Comparison of ENCODE assay signal across 21 cellular contexts in the genomic region with DNA sequence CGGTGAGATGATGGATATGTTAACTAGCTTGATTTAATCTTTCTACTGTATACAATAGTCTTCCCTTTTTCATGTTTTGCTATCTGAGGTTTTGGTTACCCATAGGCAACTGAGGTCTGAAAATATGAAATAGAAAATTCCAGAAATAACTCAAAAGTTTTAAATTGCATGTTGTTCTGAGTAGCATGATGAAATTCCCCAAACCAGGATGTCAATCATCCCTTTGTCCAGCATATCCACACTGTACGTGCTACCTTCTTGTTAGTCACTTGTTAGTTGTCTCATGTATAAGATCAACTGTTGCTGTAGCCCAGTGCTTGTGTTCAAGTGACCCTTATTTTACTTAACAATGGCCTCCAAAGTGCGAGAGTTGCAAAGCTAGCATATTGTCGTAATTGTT. TPM values are rescaled to one million over a fixed set of nuclear protein-coding genes. Genes with fewer than 3 reads are reported as not detected.
DNase-seq lines count a peak whose midpoint lies in the region; ATAC-seq and TF ChIP-seq lines count a peak whose summit lies in the region.
"Had no signal": no experiment of that assay in that cellular context is flagged by ENCODE, and none has a peak within 500 bp of the region (broad histone marks: within the 10 kb centered on the region; RNA-seq: fewer than 3 reads in every experiment).

No MANE protein-coding gene starts in this region.

- 0 out of 2 replicates have a peak overlapping the region, but pooled peaks have one; percentile 1 for H2BK20ac ChIP-seq in IMR-90 (ENCODE audit: low read depth, low read length)

- H3K27me3 ChIP-seq in IMR-90 (ENCODE audit: control insufficient read depth, insufficient read depth, low read length) = no peaks in the 10 kb centered on the region
- H3K27me3 ChIP-seq: BE2C; BLaER1 treated with 17β-estradiol and CSF1 and Interleukin-3, amounts not matched to agents 10 nM and 100 nM had no signal

- 0 out of 2 replicates have a peak overlapping the region, but pooled peaks have one; percentile 5 for H3K14ac ChIP-seq in IMR-90 (replicated peaks; ENCODE audit: low read depth, low read length)

- no peak overlapping the region for H3K4ac ChIP-seq in IMR-90 (ENCODE audit: low read depth, low read length)

- no peak overlapping the region for H3K4me2 ChIP-seq in IMR-90 (ENCODE audit: low read depth, low read length)
- H3K4me2 ChIP-seq: BLaER1 treated with 17β-estradiol and CSF1 and Interleukin-3, amounts not matched to agents 10 nM and 100 nM had no signal

- no peak overlapping the region for H2AK9ac ChIP-seq in IMR-90 (replicated peaks; ENCODE audit: low read depth, low read length, poor library complexity)

- ATAC-seq in IMR-90 (ENCODE audit: low read depth) (no peak), HG02623 (IDR thresholded peaks at IDR 0.05; ENCODE audit: unreplicated experiment) (no peak)

- no peak overlapping the region for H2BK5ac ChIP-seq in IMR-90 (ENCODE audit: low read depth, low read length, poor library complexity, severe bottlenecking)

- H3K56ac ChIP-seq in IMR-90 (ENCODE audit: extremely low read depth, insufficient read depth, low read length) = no peak overlapping the region

- no peaks in the 10 kb centered on the region for H3K79me1 ChIP-seq in IMR-90 (ENCODE audit: low read depth in 1 of 2, low read length in 2 of 2)

- no peaks in the 10 kb centered on the region for H4K20me1 ChIP-seq in IMR-90 (ENCODE audit: insufficient read depth, low read length)
- H4K20me1 ChIP-seq: BLaER1 treated with 17β-estradiol and CSF1 and Interleukin-3, amounts not matched to agents 10 nM and 100 nM had no signal

- no peak for TF ChIP-seq RAD21 in IMR-90 (IDR thresholded peaks at IDR 0.05; ENCODE audit: low read length)

- dilution Hi-C loops in IMR-90 (cut with HindIII; ENCODE audit: low sequenced_read_pairs, unreplicated experiment) = no loop called here

- DNase-seq in EH (ENCODE audit: low read depth) = peak; percentile 15
- DNase-seq in IMR-90 = no peak
- DNase-seq in iris pigment epithelial cell (ENCODE audit: low read depth) = peak; percentile 18
- DNase-seq in mucosa of gallbladder (ENCODE audit: low spot score) = no peak
- DNase-seq in 8988T = no peak
- no peak for DNase-seq in mesenteric fat pad (ENCODE audit: low spot score)
- DNase-seq: AML-193; BE2C; CD4-positive, alpha-beta T cell; CD8-positive, alpha-beta memory T cell; DMS 273 treated with DMSO at 0.1 percent for 48 hours; DMS79; GOT3; HFFc6 had no signal

- H3K4me3 ChIP-seq in IMR-90 (ENCODE audit: insufficient read depth, low read depth, low read length) = no peak overlapping the region
- H3K4me3 ChIP-seq: BLaER1 treated with 17β-estradiol and CSF1 and Interleukin-3, amounts not matched to agents 10 nM and 100 nM; HAP-1 had no signal

- H3K9ac ChIP-seq in IMR-90 (ENCODE audit: low read depth, low read length) = no peak overlapping the region
- H3K9ac ChIP-seq: BLaER1 treated with 17β-estradiol and CSF1 and Interleukin-3, amounts not matched to agents 10 nM and 100 nM had no signal

- peaks cover 2% of the 10 kb centered on the region for H3K9me3 ChIP-seq in IMR-90 (ENCODE audit: control insufficient read depth, insufficient read depth, low read length)
- H3K9me3 ChIP-seq: BE2C, HAP-1 had no signal

- H4K91ac ChIP-seq in IMR-90 (ENCODE audit: insufficient read depth, low read depth, low read length) = peak overlapping the region; percentile 4; the same call in 1 of the 2 replicates

- intact Hi-C loops in IMR-90 (cut with micrococcal nuclease) = loop anchor here (5.0 to 10.0 kb wide), 4 partner anchors 232 to 544 kb away; a partner anchor contains a TSS

- H4K5ac ChIP-seq in IMR-90 (ENCODE audit: low read depth, low read length) = peak overlapping the region; percentile 57; the same call in 1 of the 2 replicates

- H2AK5ac ChIP-seq in IMR-90 (ENCODE audit: low read depth, low read length) = no peak overlapping the region

- no peaks in the 10 kb centered on the region for H3K36me3 ChIP-seq in IMR-90 (ENCODE audit: control insufficient read depth, insufficient read depth, low read length)
- H3K36me3 ChIP-seq: BE2C; BLaER1 treated with 17β-estradiol and CSF1 and Interleukin-3, amounts not matched to agents 10 nM and 100 nM; HAP-1 had no signal

- H4K8ac ChIP-seq in IMR-90 (ENCODE audit: low read depth in 2 of 2, low read length in 2 of 2) = peak overlapping the region in 1 of 2 experiments; percentile 7; a peak in 1 of 4 replicates

- H3K23ac ChIP-seq in IMR-90 (ENCODE audit: low read depth, low read length) = no peak overlapping the region

- H3K18ac ChIP-seq in IMR-90 (ENCODE audit: low read depth, low read length) = peak overlapping the region; percentile 91; the same call in 1 of the 2 replicates

- no CpG with 5 or more reads among the region's 4 CpGs for WGBS in IMR-90 (ENCODE audit: extremely low coverage in 2 of 2, insufficient read length in 1 of 2), 2 experiments

- BruUV-seq in IMR-90 (replicated peaks; lab: Mats Ljungman, UMichigan) = no TSS peak

- H3K27ac ChIP-seq in IMR-90 (ENCODE audit: insufficient read depth, low read length) = no peak overlapping the region
- H3K27ac ChIP-seq: BLaER1 treated with 17β-estradiol and CSF1 and Interleukin-3, amounts not matched to agents 10 nM and 100 nM had no signal

- no peak for TF ChIP-seq CTCF in IMR-90 (conservative IDR thresholded peaks at IDR 0.05; ENCODE audit: low read depth, low read length)

- no peak overlapping the region for H2AFZ ChIP-seq in IMR-90 (replicated peaks; ENCODE audit: low read length, poor library complexity)

- CTCF ChIA-PET in IMR-90 (lab: Yijun Ruan, JAX) = no interaction called here

- H2BK15ac ChIP-seq in IMR-90 (ENCODE audit: low read depth, low read length) = peak overlapping the region; percentile 31; the same call in 2 of the 3 replicates

- POLR2A ChIA-PET in IMR-90 (lab: Charles Lee; ENCODE audit: unreplicated experiment) = no interaction called here

- peaks cover 10% of the 10 kb centered on the region; the same call in 1 of the 2 replicates for H3K4me1 ChIP-seq in IMR-90 (ENCODE audit: control insufficient read depth, insufficient read depth, low read length)
- H3K4me1 ChIP-seq: BE2C; BLaER1 treated with 17β-estradiol and CSF1 and Interleukin-3, amounts not matched to agents 10 nM and 100 nM; HAP-1 had no signal

- no peak for TF ChIP-seq POLR2A in IMR-90 (IDR thresholded peaks at IDR 0.05; ENCODE audit: low read depth, low read length)

- H3K9me1 ChIP-seq in IMR-90 (ENCODE audit: insufficient read depth, low read length) = peaks cover 3% of the 10 kb centered on the region

- in situ Hi-C loops in IMR-90 (cut with MboI; ENCODE audit: low sequenced_read_pairs) = no loop called here

- 0 out of 2 replicates have a peak overlapping the region, but pooled peaks have one; percentile 0 for H2BK120ac ChIP-seq in IMR-90 (ENCODE audit: low read depth, low read length)

TF ChIP-seq in IMR-90, 13 proteins besides CTCF, POLR2A, EP300 and RAD21:
- TF ChIP-seq, protein P1, sequence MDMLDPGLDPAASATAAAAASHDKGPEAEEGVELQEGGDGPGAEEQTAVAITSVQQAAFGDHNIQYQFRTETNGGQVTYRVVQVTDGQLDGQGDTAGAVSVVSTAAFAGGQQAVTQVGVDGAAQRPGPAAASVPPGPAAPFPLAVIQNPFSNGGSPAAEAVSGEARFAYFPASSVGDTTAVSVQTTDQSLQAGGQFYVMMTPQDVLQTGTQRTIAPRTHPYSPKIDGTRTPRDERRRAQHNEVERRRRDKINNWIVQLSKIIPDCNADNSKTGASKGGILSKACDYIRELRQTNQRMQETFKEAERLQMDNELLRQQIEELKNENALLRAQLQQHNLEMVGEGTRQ (IDR thresholded peaks at IDR 0.05; ENCODE audit: low read depth, low read length) = no peak
- no peak for TF ChIP-seq MAZ (IDR thresholded peaks at IDR 0.05; ENCODE audit: borderline replicate concordance, low read depth, low read length)
- no peak for TF ChIP-seq MAFK (IDR thresholded peaks at IDR 0.05; ENCODE audit: low read depth, low read length)
- TF ChIP-seq BHLHE40 (IDR thresholded peaks at IDR 0.05; ENCODE audit: low read depth, low read length) = no peak
- TF ChIP-seq CHD1 (IDR thresholded peaks at IDR 0.05; ENCODE audit: low read depth, low read length) = no peak
- no peak for TF ChIP-seq MXI1 (IDR thresholded peaks at IDR 0.05; ENCODE audit: borderline replicate concordance, low read depth, low read length)
- TF ChIP-seq RCOR1 (IDR thresholded peaks at IDR 0.05; ENCODE audit: insufficient replicate concordance, low read length) = no peak
- no peak for TF ChIP-seq SMC3 (IDR thresholded peaks at IDR 0.05; ENCODE audit: low read depth, low read length)
- no peak for TF ChIP-seq FOS (IDR thresholded peaks at IDR 0.05; ENCODE audit: low read depth, low read length)
- TF ChIP-seq CEBPB (IDR thresholded peaks at IDR 0.05; ENCODE audit: low read depth, low read length) = no peak
- no peak for TF ChIP-seq NFE2L2 (IDR thresholded peaks at IDR 0.05; ENCODE audit: low read depth, low read length)
- TF ChIP-seq RFX5 (IDR thresholded peaks at IDR 0.05; ENCODE audit: low read depth, low read length) = no peak
- TF ChIP-seq, protein P2, sequence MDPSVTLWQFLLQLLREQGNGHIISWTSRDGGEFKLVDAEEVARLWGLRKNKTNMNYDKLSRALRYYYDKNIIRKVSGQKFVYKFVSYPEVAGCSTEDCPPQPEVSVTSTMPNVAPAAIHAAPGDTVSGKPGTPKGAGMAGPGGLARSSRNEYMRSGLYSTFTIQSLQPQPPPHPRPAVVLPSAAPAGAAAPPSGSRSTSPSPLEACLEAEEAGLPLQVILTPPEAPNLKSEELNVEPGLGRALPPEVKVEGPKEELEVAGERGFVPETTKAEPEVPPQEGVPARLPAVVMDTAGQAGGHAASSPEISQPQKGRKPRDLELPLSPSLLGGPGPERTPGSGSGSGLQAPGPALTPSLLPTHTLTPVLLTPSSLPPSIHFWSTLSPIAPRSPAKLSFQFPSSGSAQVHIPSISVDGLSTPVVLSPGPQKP (IDR thresholded peaks at IDR 0.05; ENCODE audit: borderline replicate concordance, low read depth, low read length) = no peak
TF ChIP-seq in IMR-90: peak in this region for 0.

RNA-seq across cellular contexts. Expression of a gene that starts 21.2 kb away (rescaled TPM):
- total RNA-seq in IMR-90 (2012; rRNA removed) (not detected in 2 replicates), mucosa of gallbladder (not detected), mesenteric fat pad (not detected)
- polyA plus RNA-seq in IMR-90 (2012; rRNA removed) = not detected in 2 replicates
- polyA plus RNA-seq in IMR-90 (2012; cell fraction: cytosol; rRNA removed) = not detected in 2 replicates
- 0.05 TPM in 1 of 2 replicates, not detected in the other for polyA plus RNA-seq in IMR-90 (2012; cell fraction: nucleus; rRNA removed; ENCODE audit: low replicate concordance)
- total RNA-seq: A172; A673; CD4-positive, alpha-beta T cell; CD8-positive, alpha-beta memory T cell; HFFc6 had no signal
- polyA plus RNA-seq: AG04450; CD14-positive monocyte; CD8-positive, alpha-beta memory T cell had no signal

Comparison
In these comparisons a context has a peak if more than half of its experiments do, and no peak if none do; other contexts are left out.
1. DNase-seq: peak in EH (single experiment) and iris pigment epithelial cell (single experiment); none in IMR-90 (single experiment), mucosa of gallbladder (single experiment), 8988T (single experiment) and mesenteric fat pad (single experiment).